8 cellular contexts compared by ENCODE assay signal in the genomic region with DNA sequence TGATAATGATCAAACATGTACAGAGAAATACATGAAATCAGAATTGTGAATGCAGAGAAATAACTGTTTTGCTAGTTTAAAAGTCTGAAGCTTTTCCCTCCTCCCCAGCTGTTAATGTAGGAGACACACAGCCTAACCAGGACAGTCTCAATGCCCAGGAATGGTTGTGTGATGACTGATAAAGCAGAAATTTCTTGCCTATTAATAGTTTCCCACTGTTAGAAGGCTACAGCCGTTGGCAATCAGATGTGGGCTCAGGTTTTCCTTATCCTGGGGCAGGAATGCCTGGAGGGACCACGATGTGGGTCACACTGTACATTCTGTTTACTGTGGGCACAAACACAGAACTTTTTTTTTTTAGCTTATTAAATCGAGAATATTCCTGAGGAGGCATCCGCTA. TPM values are rescaled to one million over a fixed set of nuclear protein-coding genes. Genes with fewer than 3 reads are reported as not detected.
DNase-seq lines count a peak whose midpoint lies in the region; ATAC-seq and TF ChIP-seq lines count a peak whose summit lies in the region.

No MANE protein-coding gene starts in this region.

- H3K4me3 Mint-ChIP-seq in IgD-negative memory B cell (peak overlapping the region; percentile 79 to 93 (median 89)), mesothelial cell of epicardium (peak overlapping the region; percentile 75)

- intact Hi-C loops in sciatic nerve (cut with DNase I) = no loop called here

- DNase-seq in AG08396 (ENCODE audit: low spot score) (peak; percentile 82), cardiac fibroblast (ENCODE audit: low read depth in 2 of 2) (peak; percentile 15 to 50), mesothelial cell of epicardium (ENCODE audit: low spot score in 2 of 2, unreplicated experiment in 2 of 2) (no peak), NCI-H1694 (lab: John Stamatoyannopoulos, UW) (no peak), sciatic nerve (ENCODE audit: low spot score) (no peak)

- TF ChIP-seq CTCF in cardiac fibroblast (IDR thresholded peaks at IDR 0.05; ENCODE audit: low read depth, low read length) (no peak), mesothelial cell of epicardium (IDR thresholded peaks at IDR 0.05; ENCODE audit: unreplicated experiment) (no peak)

- no peak for ATAC-seq in HG03025 (IDR thresholded peaks at IDR 0.05; ENCODE audit: low FRiP score, unreplicated experiment)
- ATAC-seq in GM18873 (IDR thresholded peaks at IDR 0.05; ENCODE audit: low FRiP score, unreplicated experiment) = no peak
- ATAC-seq in sciatic nerve = no peak

- peaks cover 24 to 38% (median 35%) of the 10 kb centered on the region in 3 donors for H3K4me1 Mint-ChIP-seq in IgD-negative memory B cell
- H3K4me1 Mint-ChIP-seq in mesothelial cell of epicardium = peaks cover 38% of the 10 kb centered on the region

- no peaks in the 10 kb centered on the region for H3K9me3 Mint-ChIP-seq in IgD-negative memory B cell
- no peaks in the 10 kb centered on the region for H3K9me3 Mint-ChIP-seq in mesothelial cell of epicardium

- H3K36me3 Mint-ChIP-seq in IgD-negative memory B cell (peaks cover 6% of the 10 kb centered on the region), mesothelial cell of epicardium (no peaks in the 10 kb centered on the region)

- H3K4me3 ChIP-seq in cardiac fibroblast (replicated peaks in 1 of 2; ENCODE audit: low read depth in 2 of 2, low read length in 2 of 2) = no peak overlapping the region

- H3K27ac Mint-ChIP-seq in IgD-negative memory B cell (peak overlapping the region in 2 of 3 donors; percentile 78 to 79), mesothelial cell of epicardium (peak overlapping the region; percentile 69)

- H3K27me3 Mint-ChIP-seq in IgD-negative memory B cell (no peaks in the 10 kb centered on the region), mesothelial cell of epicardium (ENCODE audit: low read depth) (no peaks in the 10 kb centered on the region)

RNA-seq across cellular contexts. Expression of a gene that starts 1.9 kb away (rescaled TPM):
- polyA plus RNA-seq in IgD-negative memory B cell = 1.8 TPM
- total RNA-seq in mesothelial cell of epicardium (4.5 to 5.1 TPM (median 4.5 TPM) in 3 replicates), sciatic nerve (8.2 TPM)

RNA-seq across cellular contexts. Expression of a gene that starts 2.0 kb away (rescaled TPM):
- polyA plus RNA-seq in IgD-negative memory B cell = 24.9 TPM
- total RNA-seq in mesothelial cell of epicardium (22.3 to 27.5 TPM (median 25.7 TPM) in 3 replicates), sciatic nerve (22.4 TPM)

RNA-seq across cellular contexts. Expression of a gene that starts 4.8 kb away (rescaled TPM):
- 0.56 TPM for polyA plus RNA-seq in IgD-negative memory B cell
- total RNA-seq in mesothelial cell of epicardium (1.8 to 2.8 TPM (median 2.3 TPM) in 3 replicates), sciatic nerve (6.7 TPM)

RNA-seq across cellular contexts. Expression of a gene that starts 20.0 kb away (rescaled TPM):
- polyA plus RNA-seq in IgD-negative memory B cell = not detected
- 0.49 to 0.88 TPM (median 0.71 TPM) in 3 replicates for total RNA-seq in mesothelial cell of epicardium
- total RNA-seq in sciatic nerve = 3.6 TPM

Comparison
In these comparisons a context has a peak if more than half of its experiments do, and no peak if none do; other contexts are left out.
1. DNase-seq: peak in AG08396 (single experiment) and cardiac fibroblast (2 of 2); none in mesothelial cell of epicardium (0 of 2), NCI-H1694 (single experiment) and sciatic nerve (single experiment).